Comparison of ENCODE assay signal across 1 cellular context in the genomic region with DNA sequence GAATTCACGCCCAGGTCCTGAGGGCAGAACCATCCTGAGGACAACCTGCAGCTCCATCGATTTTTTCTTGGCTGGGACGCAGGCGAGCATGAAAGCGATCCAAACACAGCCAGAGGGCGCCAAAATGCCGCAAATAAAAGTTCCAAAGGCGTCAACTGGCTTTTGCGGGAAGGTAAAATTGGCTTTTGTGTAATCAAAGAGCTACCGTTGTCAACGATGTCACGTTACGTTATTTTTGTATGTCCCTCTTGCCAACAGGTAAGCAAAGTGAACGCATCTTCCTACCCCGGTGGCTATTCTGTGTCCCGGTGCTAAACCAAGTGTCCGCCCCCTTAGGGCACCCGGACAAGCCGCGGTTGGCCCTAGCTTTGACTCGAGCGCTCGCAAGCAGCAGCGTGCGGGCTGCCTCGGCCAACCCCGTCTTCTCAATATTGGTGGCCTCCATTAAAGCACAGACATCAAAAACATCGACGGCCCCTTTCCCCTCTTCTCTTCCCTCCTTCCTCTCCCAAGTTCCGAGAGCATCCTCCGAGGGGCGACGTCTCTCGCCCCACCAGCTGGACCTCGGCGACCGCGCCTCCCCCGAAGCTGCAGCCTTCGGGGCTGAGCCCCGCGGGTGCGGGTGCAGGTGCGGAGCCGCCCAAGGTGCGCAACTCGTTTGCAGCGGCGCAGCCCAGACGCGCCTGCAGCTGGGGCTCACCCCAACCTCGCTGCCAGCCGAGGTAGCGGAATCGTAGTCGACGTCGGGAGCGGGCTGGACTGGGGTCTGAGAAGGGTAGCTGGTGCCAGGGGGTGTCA.
TF ChIP-seq lines count a peak whose summit lies in the region.

No MANE protein-coding gene starts in this region.

TF ChIP-seq in GM12878, 131 proteins besides CTCF, POLR2A, EP300 and RAD21 (continued from another document and continues in another):
- TF ChIP-seq, protein P1, sequence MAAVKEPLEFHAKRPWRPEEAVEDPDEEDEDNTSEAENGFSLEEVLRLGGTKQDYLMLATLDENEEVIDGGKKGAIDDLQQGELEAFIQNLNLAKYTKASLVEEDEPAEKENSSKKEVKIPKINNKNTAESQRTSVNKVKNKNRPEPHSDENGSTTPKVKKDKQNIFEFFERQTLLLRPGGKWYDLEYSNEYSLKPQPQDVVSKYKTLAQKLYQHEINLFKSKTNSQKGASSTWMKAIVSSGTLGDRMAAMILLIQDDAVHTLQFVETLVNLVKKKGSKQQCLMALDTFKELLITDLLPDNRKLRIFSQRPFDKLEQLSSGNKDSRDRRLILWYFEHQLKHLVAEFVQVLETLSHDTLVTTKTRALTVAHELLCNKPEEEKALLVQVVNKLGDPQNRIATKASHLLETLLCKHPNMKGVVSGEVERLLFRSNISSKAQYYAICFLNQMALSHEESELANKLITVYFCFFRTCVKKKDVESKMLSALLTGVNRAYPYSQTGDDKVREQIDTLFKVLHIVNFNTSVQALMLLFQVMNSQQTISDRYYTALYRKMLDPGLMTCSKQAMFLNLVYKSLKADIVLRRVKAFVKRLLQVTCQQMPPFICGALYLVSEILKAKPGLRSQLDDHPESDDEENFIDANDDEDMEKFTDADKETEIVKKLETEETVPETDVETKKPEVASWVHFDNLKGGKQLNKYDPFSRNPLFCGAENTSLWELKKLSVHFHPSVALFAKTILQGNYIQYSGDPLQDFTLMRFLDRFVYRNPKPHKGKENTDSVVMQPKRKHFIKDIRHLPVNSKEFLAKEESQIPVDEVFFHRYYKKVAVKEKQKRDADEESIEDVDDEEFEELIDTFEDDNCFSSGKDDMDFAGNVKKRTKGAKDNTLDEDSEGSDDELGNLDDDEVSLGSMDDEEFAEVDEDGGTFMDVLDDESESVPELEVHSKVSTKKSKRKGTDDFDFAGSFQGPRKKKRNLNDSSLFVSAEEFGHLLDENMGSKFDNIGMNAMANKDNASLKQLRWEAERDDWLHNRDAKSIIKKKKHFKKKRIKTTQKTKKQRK (IDR thresholded peaks at IDR 0.05; ENCODE audit: low read depth, low read length): no peak
- no peak for TF ChIP-seq MYC (IDR thresholded peaks at IDR 0.05; ENCODE audit: insufficient read depth, insufficient read length, insufficient replicate concordance, low read length, severe bottlenecking)
- no peak for TF ChIP-seq CEBPB (IDR thresholded peaks at IDR 0.05; ENCODE audit: borderline replicate concordance in 1 of 2, low read depth in 2 of 2, low read length in 2 of 2)
- TF ChIP-seq, protein P2, sequence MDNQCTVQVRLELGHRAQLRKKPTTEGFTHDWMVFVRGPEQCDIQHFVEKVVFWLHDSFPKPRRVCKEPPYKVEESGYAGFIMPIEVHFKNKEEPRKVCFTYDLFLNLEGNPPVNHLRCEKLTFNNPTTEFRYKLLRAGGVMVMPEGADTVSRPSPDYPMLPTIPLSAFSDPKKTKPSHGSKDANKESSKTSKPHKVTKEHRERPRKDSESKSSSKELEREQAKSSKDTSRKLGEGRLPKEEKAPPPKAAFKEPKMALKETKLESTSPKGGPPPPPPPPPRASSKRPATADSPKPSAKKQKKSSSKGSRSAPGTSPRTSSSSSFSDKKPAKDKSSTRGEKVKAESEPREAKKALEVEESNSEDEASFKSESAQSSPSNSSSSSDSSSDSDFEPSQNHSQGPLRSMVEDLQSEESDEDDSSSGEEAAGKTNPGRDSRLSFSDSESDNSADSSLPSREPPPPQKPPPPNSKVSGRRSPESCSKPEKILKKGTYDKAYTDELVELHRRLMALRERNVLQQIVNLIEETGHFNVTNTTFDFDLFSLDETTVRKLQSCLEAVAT (IDR thresholded peaks at IDR 0.05): 0 out of 2 replicates have a peak, but pooled peaks have one; percentile 36
- TF ChIP-seq STAT1 (conservative IDR thresholded peaks at IDR 0.05): no peak
- no peak for TF ChIP-seq MTA3 (IDR thresholded peaks at IDR 0.05; ENCODE audit: borderline replicate concordance, low read length)
- TF ChIP-seq, protein P3, sequence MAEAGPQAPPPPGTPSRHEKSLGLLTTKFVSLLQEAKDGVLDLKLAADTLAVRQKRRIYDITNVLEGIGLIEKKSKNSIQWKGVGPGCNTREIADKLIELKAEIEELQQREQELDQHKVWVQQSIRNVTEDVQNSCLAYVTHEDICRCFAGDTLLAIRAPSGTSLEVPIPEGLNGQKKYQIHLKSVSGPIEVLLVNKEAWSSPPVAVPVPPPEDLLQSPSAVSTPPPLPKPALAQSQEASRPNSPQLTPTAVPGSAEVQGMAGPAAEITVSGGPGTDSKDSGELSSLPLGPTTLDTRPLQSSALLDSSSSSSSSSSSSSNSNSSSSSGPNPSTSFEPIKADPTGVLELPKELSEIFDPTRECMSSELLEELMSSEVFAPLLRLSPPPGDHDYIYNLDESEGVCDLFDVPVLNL (IDR thresholded peaks at IDR 0.05; ENCODE audit: low read depth, low read length): no peak
- TF ChIP-seq BACH1 (IDR thresholded peaks at IDR 0.05; ENCODE audit: borderline replicate concordance): peak; percentile 21; the same call in 1 of the 2 replicates
- TF ChIP-seq RFX5 (IDR thresholded peaks at IDR 0.05; ENCODE audit: low read depth, low read length): no peak
- TF ChIP-seq, protein P4, sequence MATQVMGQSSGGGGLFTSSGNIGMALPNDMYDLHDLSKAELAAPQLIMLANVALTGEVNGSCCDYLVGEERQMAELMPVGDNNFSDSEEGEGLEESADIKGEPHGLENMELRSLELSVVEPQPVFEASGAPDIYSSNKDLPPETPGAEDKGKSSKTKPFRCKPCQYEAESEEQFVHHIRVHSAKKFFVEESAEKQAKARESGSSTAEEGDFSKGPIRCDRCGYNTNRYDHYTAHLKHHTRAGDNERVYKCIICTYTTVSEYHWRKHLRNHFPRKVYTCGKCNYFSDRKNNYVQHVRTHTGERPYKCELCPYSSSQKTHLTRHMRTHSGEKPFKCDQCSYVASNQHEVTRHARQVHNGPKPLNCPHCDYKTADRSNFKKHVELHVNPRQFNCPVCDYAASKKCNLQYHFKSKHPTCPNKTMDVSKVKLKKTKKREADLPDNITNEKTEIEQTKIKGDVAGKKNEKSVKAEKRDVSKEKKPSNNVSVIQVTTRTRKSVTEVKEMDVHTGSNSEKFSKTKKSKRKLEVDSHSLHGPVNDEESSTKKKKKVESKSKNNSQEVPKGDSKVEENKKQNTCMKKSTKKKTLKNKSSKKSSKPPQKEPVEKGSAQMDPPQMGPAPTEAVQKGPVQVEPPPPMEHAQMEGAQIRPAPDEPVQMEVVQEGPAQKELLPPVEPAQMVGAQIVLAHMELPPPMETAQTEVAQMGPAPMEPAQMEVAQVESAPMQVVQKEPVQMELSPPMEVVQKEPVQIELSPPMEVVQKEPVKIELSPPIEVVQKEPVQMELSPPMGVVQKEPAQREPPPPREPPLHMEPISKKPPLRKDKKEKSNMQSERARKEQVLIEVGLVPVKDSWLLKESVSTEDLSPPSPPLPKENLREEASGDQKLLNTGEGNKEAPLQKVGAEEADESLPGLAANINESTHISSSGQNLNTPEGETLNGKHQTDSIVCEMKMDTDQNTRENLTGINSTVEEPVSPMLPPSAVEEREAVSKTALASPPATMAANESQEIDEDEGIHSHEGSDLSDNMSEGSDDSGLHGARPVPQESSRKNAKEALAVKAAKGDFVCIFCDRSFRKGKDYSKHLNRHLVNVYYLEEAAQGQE (IDR thresholded peaks at IDR 0.05; ENCODE audit: low read depth, low read length): no peak
- no peak for TF ChIP-seq JUND (IDR thresholded peaks at IDR 0.05; ENCODE audit: low read depth, low read length)
- no peak for TF ChIP-seq GABPA (IDR thresholded peaks at IDR 0.05; ENCODE audit: low read depth)
- peak; percentile 70; the same call in 1 of the 2 replicates for TF ChIP-seq SMARCA5 (IDR thresholded peaks at IDR 0.05)
- TF ChIP-seq FOXK2 (IDR thresholded peaks at IDR 0.05): no peak
- TF ChIP-seq, protein P5, sequence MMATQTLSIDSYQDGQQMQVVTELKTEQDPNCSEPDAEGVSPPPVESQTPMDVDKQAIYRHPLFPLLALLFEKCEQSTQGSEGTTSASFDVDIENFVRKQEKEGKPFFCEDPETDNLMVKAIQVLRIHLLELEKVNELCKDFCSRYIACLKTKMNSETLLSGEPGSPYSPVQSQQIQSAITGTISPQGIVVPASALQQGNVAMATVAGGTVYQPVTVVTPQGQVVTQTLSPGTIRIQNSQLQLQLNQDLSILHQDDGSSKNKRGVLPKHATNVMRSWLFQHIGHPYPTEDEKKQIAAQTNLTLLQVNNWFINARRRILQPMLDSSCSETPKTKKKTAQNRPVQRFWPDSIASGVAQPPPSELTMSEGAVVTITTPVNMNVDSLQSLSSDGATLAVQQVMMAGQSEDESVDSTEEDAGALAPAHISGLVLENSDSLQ (IDR thresholded peaks at IDR 0.05): no peak
- no peak for TF ChIP-seq MXI1 (IDR thresholded peaks at IDR 0.05; ENCODE audit: low read depth, low read length)
- TF ChIP-seq, protein P6, sequence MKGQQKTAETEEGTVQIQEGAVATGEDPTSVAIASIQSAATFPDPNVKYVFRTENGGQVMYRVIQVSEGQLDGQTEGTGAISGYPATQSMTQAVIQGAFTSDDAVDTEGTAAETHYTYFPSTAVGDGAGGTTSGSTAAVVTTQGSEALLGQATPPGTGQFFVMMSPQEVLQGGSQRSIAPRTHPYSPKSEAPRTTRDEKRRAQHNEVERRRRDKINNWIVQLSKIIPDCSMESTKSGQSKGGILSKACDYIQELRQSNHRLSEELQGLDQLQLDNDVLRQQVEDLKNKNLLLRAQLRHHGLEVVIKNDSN (IDR thresholded peaks at IDR 0.05; ENCODE audit: borderline replicate concordance, extremely low read length, insufficient read depth, low read depth, low read length): no peak
- no peak for TF ChIP-seq ATF7 (IDR thresholded peaks at IDR 0.05; ENCODE audit: low read depth)
- no peak for TF ChIP-seq ZNF217 (IDR thresholded peaks at IDR 0.05)
- no peak for TF ChIP-seq SMAD1 (IDR thresholded peaks at IDR 0.05; ENCODE audit: low read depth, partially characterized antibody)
- no peak for TF ChIP-seq CHD1 (IDR thresholded peaks at IDR 0.05; ENCODE audit: low read depth, low read length)
- TF ChIP-seq, protein P7, sequence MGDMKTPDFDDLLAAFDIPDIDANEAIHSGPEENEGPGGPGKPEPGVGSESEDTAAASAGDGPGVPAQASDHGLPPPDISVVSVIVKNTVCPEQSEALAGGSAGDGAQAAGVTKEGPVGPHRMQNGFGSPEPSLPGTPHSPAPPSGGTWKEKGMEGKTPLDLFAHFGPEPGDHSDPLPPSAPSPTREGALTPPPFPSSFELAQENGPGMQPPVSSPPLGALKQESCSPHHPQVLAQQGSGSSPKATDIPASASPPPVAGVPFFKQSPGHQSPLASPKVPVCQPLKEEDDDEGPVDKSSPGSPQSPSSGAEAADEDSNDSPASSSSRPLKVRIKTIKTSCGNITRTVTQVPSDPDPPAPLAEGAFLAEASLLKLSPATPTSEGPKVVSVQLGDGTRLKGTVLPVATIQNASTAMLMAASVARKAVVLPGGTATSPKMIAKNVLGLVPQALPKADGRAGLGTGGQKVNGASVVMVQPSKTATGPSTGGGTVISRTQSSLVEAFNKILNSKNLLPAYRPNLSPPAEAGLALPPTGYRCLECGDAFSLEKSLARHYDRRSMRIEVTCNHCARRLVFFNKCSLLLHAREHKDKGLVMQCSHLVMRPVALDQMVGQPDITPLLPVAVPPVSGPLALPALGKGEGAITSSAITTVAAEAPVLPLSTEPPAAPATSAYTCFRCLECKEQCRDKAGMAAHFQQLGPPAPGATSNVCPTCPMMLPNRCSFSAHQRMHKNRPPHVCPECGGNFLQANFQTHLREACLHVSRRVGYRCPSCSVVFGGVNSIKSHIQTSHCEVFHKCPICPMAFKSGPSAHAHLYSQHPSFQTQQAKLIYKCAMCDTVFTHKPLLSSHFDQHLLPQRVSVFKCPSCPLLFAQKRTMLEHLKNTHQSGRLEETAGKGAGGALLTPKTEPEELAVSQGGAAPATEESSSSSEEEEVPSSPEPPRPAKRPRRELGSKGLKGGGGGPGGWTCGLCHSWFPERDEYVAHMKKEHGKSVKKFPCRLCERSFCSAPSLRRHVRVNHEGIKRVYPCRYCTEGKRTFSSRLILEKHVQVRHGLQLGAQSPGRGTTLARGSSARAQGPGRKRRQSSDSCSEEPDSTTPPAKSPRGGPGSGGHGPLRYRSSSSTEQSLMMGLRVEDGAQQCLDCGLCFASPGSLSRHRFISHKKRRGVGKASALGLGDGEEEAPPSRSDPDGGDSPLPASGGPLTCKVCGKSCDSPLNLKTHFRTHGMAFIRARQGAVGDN (IDR thresholded peaks at IDR 0.05): peak; percentile 51; the same call in 1 of the 2 replicates
- TF ChIP-seq, protein P8, sequence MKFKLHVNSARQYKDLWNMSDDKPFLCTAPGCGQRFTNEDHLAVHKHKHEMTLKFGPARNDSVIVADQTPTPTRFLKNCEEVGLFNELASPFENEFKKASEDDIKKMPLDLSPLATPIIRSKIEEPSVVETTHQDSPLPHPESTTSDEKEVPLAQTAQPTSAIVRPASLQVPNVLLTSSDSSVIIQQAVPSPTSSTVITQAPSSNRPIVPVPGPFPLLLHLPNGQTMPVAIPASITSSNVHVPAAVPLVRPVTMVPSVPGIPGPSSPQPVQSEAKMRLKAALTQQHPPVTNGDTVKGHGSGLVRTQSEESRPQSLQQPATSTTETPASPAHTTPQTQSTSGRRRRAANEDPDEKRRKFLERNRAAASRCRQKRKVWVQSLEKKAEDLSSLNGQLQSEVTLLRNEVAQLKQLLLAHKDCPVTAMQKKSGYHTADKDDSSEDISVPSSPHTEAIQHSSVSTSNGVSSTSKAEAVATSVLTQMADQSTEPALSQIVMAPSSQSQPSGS (IDR thresholded peaks at IDR 0.05; ENCODE audit: low read length): no peak
- TF ChIP-seq, protein P9, sequence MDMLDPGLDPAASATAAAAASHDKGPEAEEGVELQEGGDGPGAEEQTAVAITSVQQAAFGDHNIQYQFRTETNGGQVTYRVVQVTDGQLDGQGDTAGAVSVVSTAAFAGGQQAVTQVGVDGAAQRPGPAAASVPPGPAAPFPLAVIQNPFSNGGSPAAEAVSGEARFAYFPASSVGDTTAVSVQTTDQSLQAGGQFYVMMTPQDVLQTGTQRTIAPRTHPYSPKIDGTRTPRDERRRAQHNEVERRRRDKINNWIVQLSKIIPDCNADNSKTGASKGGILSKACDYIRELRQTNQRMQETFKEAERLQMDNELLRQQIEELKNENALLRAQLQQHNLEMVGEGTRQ (IDR thresholded peaks at IDR 0.05; ENCODE audit: borderline replicate concordance, low read depth, low read length): no peak
- TF ChIP-seq, protein P10, sequence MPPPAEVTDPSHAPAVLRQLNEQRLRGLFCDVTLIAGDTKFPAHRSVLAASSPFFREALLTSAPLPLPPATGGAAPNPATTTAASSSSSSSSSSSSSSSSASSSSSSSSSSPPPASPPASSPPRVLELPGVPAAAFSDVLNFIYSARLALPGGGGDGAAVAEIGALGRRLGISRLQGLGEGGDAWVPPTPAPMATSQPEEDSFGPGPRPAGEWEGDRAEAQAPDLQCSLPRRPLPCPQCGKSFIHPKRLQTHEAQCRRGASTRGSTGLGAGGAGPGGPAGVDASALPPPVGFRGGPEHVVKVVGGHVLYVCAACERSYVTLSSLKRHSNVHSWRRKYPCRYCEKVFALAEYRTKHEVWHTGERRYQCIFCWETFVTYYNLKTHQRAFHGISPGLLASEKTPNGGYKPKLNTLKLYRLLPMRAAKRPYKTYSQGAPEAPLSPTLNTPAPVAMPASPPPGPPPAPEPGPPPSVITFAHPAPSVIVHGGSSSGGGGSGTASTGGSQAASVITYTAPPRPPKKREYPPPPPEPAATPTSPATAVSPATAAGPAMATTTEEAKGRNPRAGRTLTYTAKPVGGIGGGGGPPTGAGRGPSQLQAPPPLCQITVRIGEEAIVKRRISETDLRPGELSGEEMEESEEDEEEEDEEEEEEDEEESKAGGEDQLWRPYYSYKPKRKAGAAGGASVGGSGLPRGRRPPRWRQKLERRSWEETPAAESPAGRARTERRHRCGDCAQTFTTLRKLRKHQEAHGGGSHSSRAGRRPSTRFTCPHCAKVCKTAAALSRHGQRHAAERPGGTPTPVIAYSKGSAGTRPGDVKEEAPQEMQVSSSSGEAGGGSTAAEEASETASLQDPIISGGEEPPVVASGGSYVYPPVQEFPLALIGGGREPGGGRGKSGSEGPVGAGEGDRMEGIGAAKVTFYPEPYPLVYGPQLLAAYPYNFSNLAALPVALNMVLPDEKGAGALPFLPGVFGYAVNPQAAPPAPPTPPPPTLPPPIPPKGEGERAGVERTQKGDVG (CRISPR knock-in tag; IDR thresholded peaks at IDR 0.05): no peak
- peak; percentile 55; the same call in 1 of the 2 replicates for TF ChIP-seq CBFB (IDR thresholded peaks at IDR 0.05; ENCODE audit: low read depth)
